ENCODE assay signal across 17 cellular contexts in the genomic region with DNA sequence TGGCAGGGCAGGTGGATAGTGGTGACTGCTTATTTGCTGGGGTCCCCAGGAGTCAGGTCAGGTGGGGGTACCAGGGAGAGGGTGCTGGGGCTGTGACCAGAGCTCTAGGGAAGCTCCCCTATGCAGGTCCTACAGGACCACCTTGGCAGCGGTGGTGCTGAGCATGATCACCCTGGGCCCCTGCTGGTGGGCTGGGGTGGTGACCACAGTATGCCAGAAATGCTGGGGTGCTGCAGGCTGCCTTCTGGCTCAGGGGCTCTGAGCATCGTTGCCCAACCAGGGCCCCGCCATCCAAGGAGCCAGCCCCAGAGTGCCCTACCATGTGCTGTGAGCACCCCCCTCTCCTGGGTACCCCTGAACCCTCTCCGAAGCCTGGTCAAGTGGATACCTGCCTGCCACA. TPM values are rescaled to one million over a fixed set of nuclear protein-coding genes. Genes with fewer than 3 reads are reported as not detected.
A peak's percentile ranks its signal among the peaks of the same experiment; 100 is the strongest.
DNase-seq lines count a peak whose midpoint lies in the region; ATAC-seq, FAIRE-seq and TF ChIP-seq lines count a peak whose summit lies in the region.
"Had no signal": no experiment of that assay in that cellular context is flagged by ENCODE, and none has a peak within 500 bp of the region (broad histone marks: within the 10 kb centered on the region; RNA-seq: fewer than 3 reads in every experiment).

No MANE protein-coding gene starts in this region.

- no peaks in the 10 kb centered on the region for H3K27me3 ChIP-seq in BE2C
- peaks cover 5% of the 10 kb centered on the region for H3K27me3 ChIP-seq in H7 (ENCODE audit: control insufficient read depth, insufficient read depth, low read length)
- H3K27me3 ChIP-seq in endodermal cell (ENCODE audit: control insufficient read depth, insufficient read depth, low read length, poor library complexity, severe bottlenecking) = no peaks in the 10 kb centered on the region
- H3K27me3 ChIP-seq in neural progenitor cell = peaks cover 34% of the 10 kb centered on the region
- peaks cover 0 to 2% (median 0%) of the 10 kb centered on the region in 4 donors for H3K27me3 ChIP-seq in pancreas
- peaks cover 51 to 92% (median 88%) of the 10 kb centered on the region in 3 donors for H3K27me3 ChIP-seq in sigmoid colon

- no peak overlapping the region for H3K4me3 ChIP-seq in BE2C (ENCODE audit: low read depth, low read length)
- no peak overlapping the region for H3K4me3 ChIP-seq in H7 (ENCODE audit: insufficient read depth, low read depth, low read length)
- H3K4me3 ChIP-seq in endodermal cell (ENCODE audit: low read length) = no peak overlapping the region
- H3K4me3 ChIP-seq in neural progenitor cell = no peak overlapping the region
- H3K4me3 ChIP-seq in pancreas = no peak overlapping the region
- no peak overlapping the region for H3K4me3 ChIP-seq in sigmoid colon
- H3K4me3 ChIP-seq: GM23248, SJCRH30 had no signal

- H3K4me3 Mint-ChIP-seq in endodermal cell = no peak overlapping the region
- no peak overlapping the region for H3K4me3 Mint-ChIP-seq in neural progenitor cell
- H3K4me3 Mint-ChIP-seq: activated CD4-positive, alpha-beta T cell treated with anti-CD3 and anti-CD28 coated beads, Interleukin-2, amount 10 ng/mL, durations not matched to agents 24 days and 14 days; activated T-cell treated with anti-CD3 and anti-CD28 coated beads, Interleukin-2, amount 50 U/mL, for 4 hours had no signal

- no peaks in the 10 kb centered on the region for H3K9me3 ChIP-seq in BE2C
- no peaks in the 10 kb centered on the region for H3K9me3 ChIP-seq in endodermal cell (ENCODE audit: control insufficient read depth, low read length)
- no peaks in the 10 kb centered on the region for H3K9me3 ChIP-seq in neural progenitor cell (ENCODE audit: low read depth)
- no peaks in the 10 kb centered on the region for H3K9me3 ChIP-seq in pancreas
- H3K9me3 ChIP-seq in sigmoid colon = no peaks in the 10 kb centered on the region
- H3K9me3 ChIP-seq: SJCRH30 had no signal

- intact Hi-C loops in pancreas (cut with DNase I) = no loop called here
- intact Hi-C loops in sigmoid colon (cut with DNase I) = no loop called here

- 91 to 100% methylated on average over 2 to 4 of the region's 4 CpGs for WGBS in endodermal cell (ENCODE audit: insufficient coverage in 1 of 2, insufficient read length in 1 of 2), 2 experiments
- 70 to 72% methylated on average over 4 of the region's 4 CpGs for WGBS in pancreas, 2 donors
- WGBS in sigmoid colon, 2 donors = 78 to 79% methylated on average over 4 of the region's 4 CpGs

- H3K27ac Mint-ChIP-seq in endodermal cell (no peak overlapping the region), neural progenitor cell (no peak overlapping the region)
- H3K27ac Mint-ChIP-seq: activated CD4-positive, alpha-beta T cell treated with anti-CD3 and anti-CD28 coated beads, Interleukin-2, amount 10 ng/mL, durations not matched to agents 24 days and 14 days had no signal

- no peak overlapping the region for H3K4me2 ChIP-seq in neural progenitor cell

- H3K9ac ChIP-seq in endodermal cell (ENCODE audit: extremely low read depth, low read length, poor library complexity, severe bottlenecking) = no peak overlapping the region
- no peak overlapping the region for H3K9ac ChIP-seq in neural progenitor cell
- H3K9ac ChIP-seq: GM23248 had no signal

- no peak for DNase-seq in BE2C
- peak; percentile 79 for DNase-seq in H7
- peak; percentile 63 for DNase-seq in endodermal cell
- no peak for DNase-seq in neural progenitor cell (ENCODE audit: low spot score)
- DNase-seq in pancreas = no peak
- DNase-seq in sigmoid colon = no peak
- DNase-seq: activated CD4-positive, alpha-beta T cell treated with anti-CD3 and anti-CD28 coated beads, Interleukin-2, amount 10 ng/mL, durations not matched to agents 24 days and 14 days; activated T-cell treated with anti-CD3 and anti-CD28 coated beads, Interleukin-2, amount 50 U/mL, for 4 hours; AML-193; DMS79 treated with DMSO at 0.1 percent for 48 hours; GM23248; NCI-H187 treated with DMSO at 0.1 percent for 48 hours; NCI-H510A; SJCRH30 had no signal

- ATAC-seq in pancreas (no peak), GM19452 (IDR thresholded peaks at IDR 0.05; ENCODE audit: unreplicated experiment) (no peak), GM21619 (IDR thresholded peaks at IDR 0.05; ENCODE audit: unreplicated experiment) (no peak)
- ATAC-seq: activated T-cell treated with anti-CD3 and anti-CD28 coated beads, Interleukin-2, amount 50 U/mL, for 4 hours had no signal

- no peak for TF ChIP-seq POLR2A in sigmoid colon (IDR thresholded peaks at IDR 0.05)

- no peak for TF ChIP-seq EP300 in sigmoid colon (IDR thresholded peaks at IDR 0.05)

- no peak overlapping the region for H3K27ac ChIP-seq in endodermal cell (ENCODE audit: low read depth, low read length)
- no peak overlapping the region for H3K27ac ChIP-seq in neural progenitor cell
- no peak overlapping the region for H3K27ac ChIP-seq in pancreas
- H3K27ac ChIP-seq in sigmoid colon = peak overlapping the region in 2 of 4 donors; percentile 19 to 38
- H3K27ac ChIP-seq: GM23248, SJCRH30 had no signal

- no peaks in the 10 kb centered on the region for H3K79me2 ChIP-seq in neural progenitor cell (ENCODE audit: low read depth)

- peaks cover 16% of the 10 kb centered on the region for H3K4me1 ChIP-seq in BE2C
- peaks cover 10% of the 10 kb centered on the region for H3K4me1 ChIP-seq in endodermal cell (ENCODE audit: control insufficient read depth, insufficient read depth, low read length)
- H3K4me1 ChIP-seq in neural progenitor cell = peaks cover 35% of the 10 kb centered on the region
- peaks cover 0 to under 1% (median 0%) of the 10 kb centered on the region in 3 donors for H3K4me1 ChIP-seq in pancreas
- H3K4me1 ChIP-seq in sigmoid colon = peaks cover 0 to 38% (median 30%) of the 10 kb centered on the region in 4 donors

- H3K36me3 Mint-ChIP-seq in endodermal cell (ENCODE audit: low read depth) (no peaks in the 10 kb centered on the region), neural progenitor cell (no peaks in the 10 kb centered on the region)

- no peak for FAIRE-seq in pancreas (lab: Jason Lieb, UNC)
- FAIRE-seq: islet of Langerhans had no signal

- peaks cover 23% of the 10 kb centered on the region for H3K27me3 Mint-ChIP-seq in endodermal cell (ENCODE audit: insufficient read depth)
- peaks cover 17% of the 10 kb centered on the region for H3K27me3 Mint-ChIP-seq in neural progenitor cell (ENCODE audit: insufficient read depth, low read depth)

- H3K4me1 Mint-ChIP-seq in endodermal cell (peaks cover 7% of the 10 kb centered on the region), neural progenitor cell (peaks cover 20% of the 10 kb centered on the region)

- H3K36me3 ChIP-seq in BE2C (no peaks in the 10 kb centered on the region), H7 (replicated peaks; ENCODE audit: control insufficient read depth, insufficient read depth, low read length) (no peaks in the 10 kb centered on the region), endodermal cell (ENCODE audit: control insufficient read depth, insufficient read depth, low read length) (no peaks in the 10 kb centered on the region), neural progenitor cell (no peaks in the 10 kb centered on the region), pancreas (no peaks in the 10 kb centered on the region), sigmoid colon (no peaks in the 10 kb centered on the region)
- H3K36me3 ChIP-seq: SJCRH30 had no signal

- H3K9me3 Mint-ChIP-seq in endodermal cell = no peaks in the 10 kb centered on the region
- no peaks in the 10 kb centered on the region for H3K9me3 Mint-ChIP-seq in neural progenitor cell
- H3K9me3 Mint-ChIP-seq: activated CD4-positive, alpha-beta T cell treated with anti-CD3 and anti-CD28 coated beads, Interleukin-2, amount 10 ng/mL, durations not matched to agents 24 days and 14 days; activated T-cell treated with anti-CD3 and anti-CD28 coated beads, Interleukin-2, amount 50 U/mL, for 4 hours had no signal

- H4K20me1 ChIP-seq in neural progenitor cell (ENCODE audit: low read depth) = no peaks in the 10 kb centered on the region

- peaks cover 28% of the 10 kb centered on the region for H3F3A ChIP-seq in neural progenitor cell (ENCODE audit: low read depth)

- no peak overlapping the region for H2AFZ ChIP-seq in neural progenitor cell (replicated peaks)
- H2AFZ ChIP-seq: GM23248 had no signal

- TF ChIP-seq CTCF in BE2C (IDR thresholded peaks at IDR 0.05; ENCODE audit: low read depth, low read length) (peak; percentile 25; the same call in 1 of the 2 replicates), endodermal cell (conservative IDR thresholded peaks at IDR 0.05) (peak; percentile 66), neural progenitor cell (IDR thresholded peaks at IDR 0.05) (peak; percentile 15), pancreas (IDR thresholded peaks at IDR 0.05) (no peak), sigmoid colon (IDR thresholded peaks at IDR 0.05) (no peak)

RNA-seq across cellular contexts. Expression of gene NUDT14, which starts 17.5 kb away (rescaled TPM):
- polyA plus RNA-seq in BE2C (2012; ENCODE audit: insufficient read depth, insufficient read length, low read depth) = 7.4 TPM
- 30.4 and 33.6 TPM in 2 replicates for total RNA-seq in H7 (2014; rRNA removed; shearing (Covaris generic))
- total RNA-seq in endodermal cell = 10 to 100 TPM; 43.4 to 59.5 TPM
- polyA plus RNA-seq in endodermal cell (2013, experiment 1 of 2) = 20.9 TPM
- 20.4 TPM for polyA plus RNA-seq in endodermal cell (2013, experiment 2 of 2)
- 5.5 and 27.0 TPM in 2 replicates for total RNA-seq in neural progenitor cell (ENCODE audit: low replicate concordance)
- 10 to 100 TPM; 24.7 to 36.6 (median 30.4) TPM for total RNA-seq in pancreas
- 10 to 100 TPM; 47.8 to 64.9 TPM for polyA plus RNA-seq in pancreas
- 10 to 100 TPM in 1 of 4 donors, 1 to 10 TPM in 3; 4.1 to 10.5 (median 6.1) TPM for total RNA-seq in sigmoid colon
- polyA plus RNA-seq in sigmoid colon = 10 to 100 TPM; 24.3 to 47.4 (median 32.4) TPM

RNA-seq across cellular contexts. Expression of gene JAG2, which starts 30.0 kb away (rescaled TPM):
- polyA plus RNA-seq in BE2C (2012; ENCODE audit: insufficient read depth, insufficient read length, low read depth) = 15.9 TPM
- 13.0 and 17.9 TPM in 2 replicates for total RNA-seq in H7 (2014; rRNA removed; shearing (Covaris generic))
- total RNA-seq in endodermal cell = 1 to 10 TPM; 6.4 TPM
- 9.1 TPM for polyA plus RNA-seq in endodermal cell (2013, experiment 1 of 2)
- polyA plus RNA-seq in endodermal cell (2013, experiment 2 of 2) = 5.2 TPM
- 2.1 and 4.3 TPM in 2 replicates for total RNA-seq in neural progenitor cell (ENCODE audit: low replicate concordance)
- 10 to 100 TPM in 4 of 6 donors, 1 to 10 TPM in 2; 9.9 to 16.8 (median 10.7) TPM for total RNA-seq in pancreas
- polyA plus RNA-seq in pancreas = 10 to 100 TPM; 25.3 to 38.3 TPM
- total RNA-seq in sigmoid colon = 1 to 10 TPM; 1.8 to 4.2 (median 3.5) TPM
- polyA plus RNA-seq in sigmoid colon = 10 to 100 TPM in 1 of 3 donors, 1 to 10 TPM in 1, under 1 TPM in 1; 0.60 to 12.3 (median 2.1) TPM
- polyA plus RNA-seq: GM23248 had no signal

RNA-seq across cellular contexts. Expression of gene BTBD6, which starts 49.7 kb away (rescaled TPM):
- 67.4 TPM for polyA plus RNA-seq in BE2C (2012; ENCODE audit: insufficient read depth, insufficient read length, low read depth)
- total RNA-seq in H7 (2014; rRNA removed; shearing (Covaris generic)) = 18.7 and 22.3 TPM in 2 replicates
- total RNA-seq in endodermal cell (10 to 100 TPM; 21.8 to 26.9 TPM), neural progenitor cell (ENCODE audit: low replicate concordance) (9.0 and 15.0 TPM in 2 replicates), pancreas (10 to 100 TPM in 1 of 6 donors, 1 to 10 TPM in 5; 4.3 to 12.5 (median 6.7) TPM), sigmoid colon (10 to 100 TPM; 31.3 to 46.7 (median 37.1) TPM)
- 29.0 TPM for polyA plus RNA-seq in endodermal cell (2013, experiment 1 of 2)
- polyA plus RNA-seq in endodermal cell (2013, experiment 2 of 2) = 27.7 TPM
- polyA plus RNA-seq in pancreas (10 to 100 TPM; 20.1 to 44.5 TPM), sigmoid colon (10 to 100 TPM; 39.8 to 63.7 (median 51.1) TPM)
- total RNA-seq: SJCRH30 had no signal

Comparison
In these comparisons a context has a peak if more than half of its experiments do, and no peak if none do; other contexts are left out.
1. DNase-seq: peak in H7 (single experiment) and endodermal cell (single experiment); none in BE2C (single experiment), neural progenitor cell (single experiment), pancreas (0 of 6) and sigmoid colon (single experiment).
2. CTCF ChIP-seq: peak in BE2C (single experiment), endodermal cell (single experiment) and neural progenitor cell (single experiment); none in pancreas (0 of 4) and sigmoid colon (0 of 4).